ENCODE assay signal across 8 cellular contexts in the genomic region with DNA sequence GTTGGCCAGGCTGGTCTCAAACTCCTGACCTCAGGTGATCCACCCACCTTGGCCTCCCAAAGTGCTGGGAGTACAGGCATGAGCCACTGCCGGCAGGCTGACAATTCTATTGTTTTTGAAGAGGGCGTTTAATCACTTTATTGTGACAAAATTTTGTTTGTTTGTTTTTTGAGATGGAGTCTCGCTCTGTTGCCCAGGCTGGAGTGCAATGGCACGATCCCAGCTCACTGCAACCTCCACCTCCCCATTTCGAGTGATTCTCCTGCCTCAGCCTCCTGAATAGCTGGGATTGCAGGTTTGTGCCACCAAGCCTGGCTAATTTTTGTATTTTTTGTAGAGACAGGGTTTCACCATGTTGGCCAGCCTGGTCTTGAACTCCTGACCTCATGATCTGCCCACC. TPM values are rescaled to one million over a fixed set of nuclear protein-coding genes. Genes with fewer than 3 reads are reported as not detected.
DNase-seq lines count a peak whose midpoint lies in the region; ATAC-seq and TF ChIP-seq lines count a peak whose summit lies in the region.
"Not testable (repeated sequence)": the region's sequence is repeated elsewhere in the genome, so short reads cannot be mapped to it uniquely, and the experiment has no call there.

No MANE protein-coding gene starts in this region.

- H3K4me1 ChIP-seq in RWPE2 (ENCODE audit: insufficient read depth, poor library complexity, severe bottlenecking): peaks cover 10% of the 10 kb centered on the region

- ATAC-seq in RWPE2 (ENCODE audit: low read depth); activated CD8-positive, alpha-beta T cell treated with anti-CD3 and anti-CD28 coated beads, Interleukin-2, amount 10 ng/mL, durations not matched to agents 7 days and 5 days: not testable (repeated sequence)

- POLR2A ChIA-PET in activated CD8-positive, alpha-beta T cell treated with anti-CD3 and anti-CD28 coated beads, Interleukin-2, amount 10 ng/mL, durations not matched to agents 7 days and 5 days (lab: Charles Lee): interaction anchor here (1.2 kb wide), 1 partner anchor 142 kb away, joined by 3 read pairs; no protein-coding TSS in a partner anchor

- H3K27me3 ChIP-seq in RWPE2 (ENCODE audit: insufficient read depth, poor library complexity, severe bottlenecking): not testable (repeated sequence)

- not testable (repeated sequence) for H3K9me3 Mint-ChIP-seq in CD14-positive monocyte; activated CD8-positive, alpha-beta T cell treated with anti-CD3 and anti-CD28 coated beads, Interleukin-2, amount 10 ng/mL, durations not matched to agents 7 days and 5 days (ENCODE audit: insufficient read depth); nephron progenitor cell; type B pancreatic cell

- peaks cover 1 to 14% of the 10 kb centered on the region in 2 donors for H3K36me3 Mint-ChIP-seq in CD14-positive monocyte
- peaks cover 23% of the 10 kb centered on the region for H3K36me3 Mint-ChIP-seq in activated CD8-positive, alpha-beta T cell treated with anti-CD3 and anti-CD28 coated beads, Interleukin-2, amount 10 ng/mL, durations not matched to agents 7 days and 5 days (ENCODE audit: low read depth)
- H3K36me3 Mint-ChIP-seq in nephron progenitor cell (ENCODE audit: low read depth): peaks cover 30% of the 10 kb centered on the region
- H3K36me3 Mint-ChIP-seq in type B pancreatic cell: not testable (repeated sequence)

- CTCF ChIA-PET in activated CD8-positive, alpha-beta T cell treated with anti-CD3 and anti-CD28 coated beads, Interleukin-2, amount 10 ng/mL, durations not matched to agents 7 days and 5 days (lab: Charles Lee): interaction anchor here (1.2 kb wide), 1 partner anchor 76 kb away, joined by 4 read pairs; no protein-coding TSS in a partner anchor

- H3K27ac ChIP-seq in RWPE2 (ENCODE audit: poor library complexity, severe bottlenecking): peak overlapping the region; percentile 90

- H3K4me1 Mint-ChIP-seq in CD14-positive monocyte: peaks cover 68% of the 10 kb centered on the region
- H3K4me1 Mint-ChIP-seq in activated CD8-positive, alpha-beta T cell treated with anti-CD3 and anti-CD28 coated beads, Interleukin-2, amount 10 ng/mL, durations not matched to agents 7 days and 5 days (ENCODE audit: low read depth): peaks cover 36% of the 10 kb centered on the region
- peaks cover 30% of the 10 kb centered on the region for H3K4me1 Mint-ChIP-seq in nephron progenitor cell
- H3K4me1 Mint-ChIP-seq in type B pancreatic cell (ENCODE audit: unreplicated experiment): not testable (repeated sequence)

- in situ Hi-C loops in astrocyte of the spinal cord (cut with HindIII; ENCODE audit: low sequenced_read_pairs): not testable (repeated sequence)

- H3K4me3 ChIP-seq in HFF-Myc (replicated peaks; ENCODE audit: low read depth, low read length): peak overlapping the region; percentile 94
- peak overlapping the region; percentile 67 for H3K4me3 ChIP-seq in RWPE2 (ENCODE audit: severe bottlenecking)
- peak overlapping the region; percentile 90 for H3K4me3 ChIP-seq in astrocyte of the spinal cord (ENCODE audit: low read depth, low read length)
- H3K4me3 ChIP-seq in fibroblast of villous mesenchyme (ENCODE audit: low read depth, low read length): peak overlapping the region; percentile 90

- not testable (repeated sequence) for TF ChIP-seq CTCF in CD14-positive monocyte (IDR thresholded peaks at IDR 0.05); HFF-Myc (IDR thresholded peaks at IDR 0.05; ENCODE audit: low read depth, low read length, missing control alignments); RWPE2 (IDR thresholded peaks at IDR 0.05; ENCODE audit: poor library complexity, severe bottlenecking); astrocyte of the spinal cord (IDR thresholded peaks at IDR 0.05; ENCODE audit: low read depth, low read length); fibroblast of villous mesenchyme (IDR thresholded peaks at IDR 0.05; ENCODE audit: insufficient read depth, low read depth, low read length); nephron progenitor cell (IDR thresholded peaks at IDR 0.05); type B pancreatic cell (conservative IDR thresholded peaks at IDR 0.05)

- not testable (repeated sequence) for DNase-seq in CD14-positive monocyte (ENCODE audit: low spot score); HFF-Myc (ENCODE audit: extremely low read depth, low read depth); RWPE2 (ENCODE audit: low spot score); activated CD8-positive, alpha-beta T cell treated with anti-CD3 and anti-CD28 coated beads, Interleukin-2, amount 10 ng/mL, durations not matched to agents 7 days and 5 days; astrocyte of the spinal cord (ENCODE audit: low read depth, low spot score); fibroblast of villous mesenchyme (ENCODE audit: low read depth); nephron progenitor cell; type B pancreatic cell (ENCODE audit: extremely low spot score, unreplicated experiment)

- not testable (repeated sequence) for H3K27me3 Mint-ChIP-seq in CD14-positive monocyte (ENCODE audit: low read depth in 3 of 3); activated CD8-positive, alpha-beta T cell treated with anti-CD3 and anti-CD28 coated beads, Interleukin-2, amount 10 ng/mL, durations not matched to agents 7 days and 5 days (ENCODE audit: low read depth); nephron progenitor cell (ENCODE audit: low read depth, poor library complexity); type B pancreatic cell

- H3K36me3 ChIP-seq in RWPE2 (ENCODE audit: low read depth): peaks cover 22% of the 10 kb centered on the region

- peak overlapping the region in 4 of 7 donors; percentile 15 to 68 (median 32) for H3K27ac Mint-ChIP-seq in CD14-positive monocyte
- H3K27ac Mint-ChIP-seq in activated CD8-positive, alpha-beta T cell treated with anti-CD3 and anti-CD28 coated beads, Interleukin-2, amount 10 ng/mL, durations not matched to agents 7 days and 5 days: peak overlapping the region; percentile 52
- not testable (repeated sequence) for H3K27ac Mint-ChIP-seq in nephron progenitor cell, type B pancreatic cell

- H3K4me3 Mint-ChIP-seq in CD14-positive monocyte (peak overlapping the region in 1 of 2 donors; percentile 35), nephron progenitor cell (peak overlapping the region; percentile 96), type B pancreatic cell (peak overlapping the region; percentile 97)
- peak overlapping the region; percentile 96 for H3K4me3 Mint-ChIP-seq in activated CD8-positive, alpha-beta T cell treated with anti-CD3 and anti-CD28 coated beads, Interleukin-2, amount 10 ng/mL, durations not matched to agents 7 days and 5 days

- intact Hi-C loops in CD14-positive monocyte (cut with micrococcal nuclease): loop anchor here in 1 of 2 donors (5.0 kb wide), 1 partner anchor 36 kb away; no protein-coding TSS in a partner anchor

- H3K9me3 ChIP-seq in RWPE2 (ENCODE audit: severe bottlenecking): not testable (repeated sequence)

RNA-seq across cellular contexts. Expression of a gene that starts 1.8 kb away (rescaled TPM):
- 10 to 100 TPM; 18.4 to 22.1 TPM for polyA plus RNA-seq in CD14-positive monocyte
- 10 to 100 TPM; 35.4 to 35.8 TPM for total RNA-seq in activated CD8-positive, alpha-beta T cell treated with anti-CD3 and anti-CD28 coated beads, Interleukin-2, amount 10 ng/mL, durations not matched to agents 7 days and 5 days
- total RNA-seq in fibroblast of villous mesenchyme (61.5 and 90.7 TPM in 2 replicates), type B pancreatic cell (ENCODE audit: low replicate concordance) (8.1 and 16.7 TPM in 2 replicates)

RNA-seq across cellular contexts. Expression of a gene that starts 2.3 kb away (rescaled TPM):
- polyA plus RNA-seq in CD14-positive monocyte: 10 to 100 TPM; 29.5 to 36.7 TPM
- 10 to 100 TPM; 33.4 to 35.9 TPM for total RNA-seq in activated CD8-positive, alpha-beta T cell treated with anti-CD3 and anti-CD28 coated beads, Interleukin-2, amount 10 ng/mL, durations not matched to agents 7 days and 5 days
- total RNA-seq in fibroblast of villous mesenchyme: 17.7 and 40.2 TPM in 2 replicates
- total RNA-seq in type B pancreatic cell (ENCODE audit: low replicate concordance): 16.7 and 21.7 TPM in 2 replicates

RNA-seq across cellular contexts. Expression of a gene that starts 49.3 kb away (rescaled TPM):
- 100 to 1,000 TPM; 342 to 453 TPM for polyA plus RNA-seq in CD14-positive monocyte
- 100 to 1,000 TPM; 407 to 440 TPM for total RNA-seq in activated CD8-positive, alpha-beta T cell treated with anti-CD3 and anti-CD28 coated beads, Interleukin-2, amount 10 ng/mL, durations not matched to agents 7 days and 5 days
- 620 and 668 TPM in 2 replicates for total RNA-seq in fibroblast of villous mesenchyme
- total RNA-seq in type B pancreatic cell (ENCODE audit: low replicate concordance): 648 and 677 TPM in 2 replicates
